ENCODE assay signal across 8 cellular contexts in the genomic region with DNA sequence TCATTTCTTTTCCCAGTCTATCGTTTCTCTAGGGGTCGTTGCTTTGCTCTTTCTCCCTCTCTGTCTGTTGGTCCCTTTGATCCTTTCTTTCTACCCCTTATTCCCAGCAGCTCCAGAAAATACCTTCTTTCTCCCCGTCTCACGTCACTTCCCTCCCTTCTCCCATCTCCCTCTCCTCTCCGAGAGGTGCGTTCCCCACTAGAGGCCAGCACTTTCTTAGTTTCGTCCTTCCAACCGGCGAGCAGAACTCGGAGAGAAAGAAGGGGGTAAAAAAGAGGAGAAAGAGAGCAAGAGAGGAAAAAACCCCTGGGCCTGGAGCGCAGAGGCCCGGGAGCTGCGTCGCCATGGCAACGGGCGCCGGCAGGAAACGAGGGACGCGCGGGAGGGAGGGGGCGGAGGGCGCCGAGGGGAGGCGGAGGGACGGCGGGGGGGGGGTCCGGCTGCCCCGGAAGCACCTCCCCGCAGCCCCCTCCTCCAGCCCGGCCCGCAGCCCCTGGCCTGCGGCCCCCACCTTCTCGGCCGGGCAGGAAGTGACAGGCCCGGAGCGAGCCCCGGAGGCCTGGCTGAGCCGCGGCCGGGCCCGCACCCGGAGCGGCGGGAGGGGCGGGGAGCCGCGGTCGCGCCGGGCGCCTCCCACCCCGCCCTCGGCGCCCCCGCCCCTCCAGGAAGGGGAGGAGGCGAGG. TPM values are rescaled to one million over a fixed set of nuclear protein-coding genes. Genes with fewer than 3 reads are reported as not detected.
DNase-seq lines count a peak whose midpoint lies in the region; ATAC-seq and TF ChIP-seq lines count a peak whose summit lies in the region.
"Not testable (repeated sequence)": the region's sequence is repeated elsewhere in the genome, so short reads cannot be mapped to it uniquely, and the experiment has no call there.

A gene (plus strand): TSS at position 477 of the 683 bp plus-strand sequence. CDS start 3,169 bp downstream, outside the sequence.

- H3K4me1 Mint-ChIP-seq in mesothelial cell of epicardium = peaks cover 36% of the 10 kb centered on the region

- H3K27ac Mint-ChIP-seq in mesothelial cell of epicardium = peak within 1 kb of the TSS; percentile 98

- ATAC-seq in GM21515 (IDR thresholded peaks at IDR 0.05; ENCODE audit: unreplicated experiment) = peak; percentile 59

- not testable (repeated sequence) for H3K9me3 Mint-ChIP-seq in mesothelial cell of epicardium

- not testable (repeated sequence) for H3K27me3 Mint-ChIP-seq in mesothelial cell of epicardium (ENCODE audit: low read depth)

- TF ChIP-seq CTCF in mesothelial cell of epicardium (IDR thresholded peaks at IDR 0.05; ENCODE audit: unreplicated experiment) = not testable (repeated sequence)

- H3K4me3 Mint-ChIP-seq in mesothelial cell of epicardium = peak within 1 kb of the TSS; percentile 92

- not testable (repeated sequence) for H3K36me3 Mint-ChIP-seq in mesothelial cell of epicardium

- DNase-seq in COLO668 (lab: John Stamatoyannopoulos, UW; ENCODE audit: unreplicated experiment) = peak; percentile 73
- DNase-seq in HuH-7.5 (ENCODE audit: low spot score) = peak; percentile 79
- DNase-seq in OCI-M1 (lab: John Stamatoyannopoulos, UW) = peak; percentile 80
- peak; percentile 82 for DNase-seq in activated T-cell treated with anti-CD3 and anti-CD28 coated beads, Interleukin-2, amount 50 U/mL, for 1 hour
- peak; percentile 67 for DNase-seq in epidermal melanocyte (ENCODE audit: insufficient read length, low spot score)
- peak; percentile 79 to 80 for DNase-seq in mesothelial cell of epicardium (ENCODE audit: low spot score in 2 of 2, unreplicated experiment in 2 of 2)
- peak; percentile 50 for DNase-seq in stimulated activated CD8-positive, alpha-beta memory T cell treated with anti-CD3 and anti-CD28 coated beads, Interleukin-12 subunit alpha, Interleukin-12 subunit beta, amount 100 ng/mL, for 24 hours (ENCODE audit: extremely low read depth)

RNA-seq across cellular contexts. Expression of the gene that starts here (rescaled TPM):
- 115 to 119 TPM (median 117 TPM) in 3 replicates for total RNA-seq in mesothelial cell of epicardium

Comparison
In these comparisons a context has a peak if more than half of its experiments do, and no peak if none do; other contexts are left out.
1. Peak in every context shown above with its lines: DNase-seq and ATAC-seq.